8 cellular contexts compared by ENCODE assay signal in genomic region chr5:100790170-100790665, GRCh38.
DNase-seq lines count a peak whose midpoint lies in the region; ATAC-seq and TF ChIP-seq lines count a peak whose summit lies in the region.

No MANE protein-coding gene starts in this region.

- H3K9me2 ChIP-seq in SK-N-SH, result no peaks in the 10 kb centered on the region

- peaks cover under 1% of the 10 kb centered on the region for H3K9me3 Mint-ChIP-seq in nephron
- H3K9me3 Mint-ChIP-seq in activated CD4-positive, alpha-beta T cell treated with anti-CD3 and anti-CD28 coated beads, Interleukin-2, amount 10 ng/mL, durations not matched to agents 7 days and 5 days, result peaks cover 10% of the 10 kb centered on the region

- no peak for DNase-seq in SK-N-SH
- no peak for DNase-seq in activated CD4-positive, alpha-beta T cell treated with anti-CD3 and anti-CD28 coated beads, Interleukin-2, amount 10 ng/mL, durations not matched to agents 7 days and 5 days
- DNase-seq in NCI-H69 (lab: John Stamatoyannopoulos, UW), result no peak
- no peak for DNase-seq in NCI-H1417 treated with DMSO at 0.1 percent for 48 hours (lab: John Stamatoyannopoulos, UW)

- no peak overlapping the region for H3K27ac ChIP-seq in SK-N-SH (ENCODE audit: low read depth in 2 of 2, low read length in 1 of 2)

- no peak overlapping the region for H2AFZ ChIP-seq in SK-N-SH (ENCODE audit: low read depth)

- no peaks in the 10 kb centered on the region for H4K20me1 ChIP-seq in SK-N-SH (ENCODE audit: insufficient read depth)

- no peak overlapping the region for H3K9ac ChIP-seq in SK-N-SH

- CTCF ChIA-PET in SK-N-SH (lab: Yijun Ruan, JAX), result interaction anchor here (0.9 to 1.0 kb wide), 2 partner anchors 175 to 227 kb away, joined by 3 read pairs; no protein-coding TSS in a partner anchor
- CTCF ChIA-PET in activated CD4-positive, alpha-beta T cell treated with anti-CD3 and anti-CD28 coated beads, Interleukin-2, amount 10 ng/mL, durations not matched to agents 7 days and 5 days (lab: Charles Lee), result interaction anchor here (0.9 kb wide), 1 partner anchor 52 kb away, joined by 3 read pairs; no protein-coding TSS in a partner anchor

- H3K4me3 ChIP-seq in SK-N-SH (ENCODE audit: low read depth in 2 of 2, low read length in 1 of 2), result no peak overlapping the region

- no peaks in the 10 kb centered on the region for H3K9me3 ChIP-seq in SK-N-SH

- ATAC-seq in GM19025 (IDR thresholded peaks at IDR 0.05; ENCODE audit: low read depth, unreplicated experiment) (peak; percentile 60), HG02943 (IDR thresholded peaks at IDR 0.05; ENCODE audit: low read depth, unreplicated experiment) (peak; percentile 76), HG03025 (IDR thresholded peaks at IDR 0.05; ENCODE audit: low FRiP score, unreplicated experiment) (no peak)

- peaks cover 9% of the 10 kb centered on the region for H3K4me1 Mint-ChIP-seq in nephron
- peaks cover 14% of the 10 kb centered on the region for H3K4me1 Mint-ChIP-seq in activated CD4-positive, alpha-beta T cell treated with anti-CD3 and anti-CD28 coated beads, Interleukin-2, amount 10 ng/mL, durations not matched to agents 7 days and 5 days

- TF ChIP-seq EP300 in SK-N-SH (IDR thresholded peaks at IDR 0.05; ENCODE audit: borderline replicate concordance in 1 of 2, low read depth in 1 of 2, low read length in 1 of 2), result no peak

- POLR2A ChIA-PET in SK-N-SH (lab: Yijun Ruan, JAX), result no interaction called here
- POLR2A ChIA-PET in activated CD4-positive, alpha-beta T cell treated with anti-CD3 and anti-CD28 coated beads, Interleukin-2, amount 10 ng/mL, durations not matched to agents 7 days and 5 days (lab: Charles Lee), result no interaction called here

- no peak overlapping the region for H3K4me2 ChIP-seq in SK-N-SH

- H3K27me3 ChIP-seq in SK-N-SH (ENCODE audit: insufficient read depth), result no peaks in the 10 kb centered on the region

- peaks cover 0 to 4% of the 10 kb centered on the region in 2 experiments; a peak in 1 of 4 replicates for H3K4me1 ChIP-seq in SK-N-SH (ENCODE audit: control insufficient read depth in 1 of 2, insufficient read depth in 2 of 2, low read depth in 1 of 2, low read length in 1 of 2)

- H3F3A ChIP-seq in SK-N-SH (replicated peaks; ENCODE audit: insufficient read depth), result no peaks in the 10 kb centered on the region

- peak; percentile 22; the same call in 1 of the 2 replicates for TF ChIP-seq CTCF in SK-N-SH (IDR thresholded peaks at IDR 0.05)
- no peak for TF ChIP-seq CTCF in nephron (IDR thresholded peaks at IDR 0.05; ENCODE audit: unreplicated experiment in 3 of 3)

- H3K79me2 ChIP-seq in SK-N-SH (ENCODE audit: insufficient read depth), result no peaks in the 10 kb centered on the region

- H3K27ac Mint-ChIP-seq in nephron, result peak overlapping the region; percentile 85 to 93 (median 93)
- no peak overlapping the region for H3K27ac Mint-ChIP-seq in activated CD4-positive, alpha-beta T cell treated with anti-CD3 and anti-CD28 coated beads, Interleukin-2, amount 10 ng/mL, durations not matched to agents 7 days and 5 days

- H3K4me3 Mint-ChIP-seq in nephron, result no peak overlapping the region
- H3K4me3 Mint-ChIP-seq in activated CD4-positive, alpha-beta T cell treated with anti-CD3 and anti-CD28 coated beads, Interleukin-2, amount 10 ng/mL, durations not matched to agents 7 days and 5 days, result no peak overlapping the region

- no peaks in the 10 kb centered on the region for H3K36me3 Mint-ChIP-seq in nephron (ENCODE audit: low read depth)
- peaks cover 6% of the 10 kb centered on the region for H3K36me3 Mint-ChIP-seq in activated CD4-positive, alpha-beta T cell treated with anti-CD3 and anti-CD28 coated beads, Interleukin-2, amount 10 ng/mL, durations not matched to agents 7 days and 5 days (ENCODE audit: low read depth)

- H3K36me3 ChIP-seq in SK-N-SH (replicated peaks in 1 of 2; ENCODE audit: control insufficient read depth in 1 of 2, insufficient read depth in 2 of 2, low read length in 1 of 2), result no peaks in the 10 kb centered on the region

- H3K27me3 Mint-ChIP-seq in nephron (ENCODE audit: low read depth), result peaks cover under 1% of the 10 kb centered on the region
- no peaks in the 10 kb centered on the region for H3K27me3 Mint-ChIP-seq in activated CD4-positive, alpha-beta T cell treated with anti-CD3 and anti-CD28 coated beads, Interleukin-2, amount 10 ng/mL, durations not matched to agents 7 days and 5 days

- WGBS in SK-N-SH (ENCODE audit: low lambda C conversion rate), result 33% methylated on average over 4 of the region's 4 CpGs

- TF ChIP-seq RAD21 in SK-N-SH (IDR thresholded peaks at IDR 0.05; ENCODE audit: low read length), result no peak

TF ChIP-seq in SK-N-SH, 30 proteins besides CTCF, POLR2A, EP300 and RAD21:
- TF ChIP-seq MXI1 (IDR thresholded peaks at IDR 0.05; ENCODE audit: low read depth, low read length) (no peak), RFX5 (IDR thresholded peaks at IDR 0.05; ENCODE audit: low read length) (no peak), GATA2 (CRISPR knock-in tag; IDR thresholded peaks at IDR 0.05) (no peak), YY1 (IDR thresholded peaks at IDR 0.05; ENCODE audit: low read depth) (no peak), USF2 (IDR thresholded peaks at IDR 0.05; ENCODE audit: borderline replicate concordance, low read depth, low read length) (no peak)
